In the genomic region with DNA sequence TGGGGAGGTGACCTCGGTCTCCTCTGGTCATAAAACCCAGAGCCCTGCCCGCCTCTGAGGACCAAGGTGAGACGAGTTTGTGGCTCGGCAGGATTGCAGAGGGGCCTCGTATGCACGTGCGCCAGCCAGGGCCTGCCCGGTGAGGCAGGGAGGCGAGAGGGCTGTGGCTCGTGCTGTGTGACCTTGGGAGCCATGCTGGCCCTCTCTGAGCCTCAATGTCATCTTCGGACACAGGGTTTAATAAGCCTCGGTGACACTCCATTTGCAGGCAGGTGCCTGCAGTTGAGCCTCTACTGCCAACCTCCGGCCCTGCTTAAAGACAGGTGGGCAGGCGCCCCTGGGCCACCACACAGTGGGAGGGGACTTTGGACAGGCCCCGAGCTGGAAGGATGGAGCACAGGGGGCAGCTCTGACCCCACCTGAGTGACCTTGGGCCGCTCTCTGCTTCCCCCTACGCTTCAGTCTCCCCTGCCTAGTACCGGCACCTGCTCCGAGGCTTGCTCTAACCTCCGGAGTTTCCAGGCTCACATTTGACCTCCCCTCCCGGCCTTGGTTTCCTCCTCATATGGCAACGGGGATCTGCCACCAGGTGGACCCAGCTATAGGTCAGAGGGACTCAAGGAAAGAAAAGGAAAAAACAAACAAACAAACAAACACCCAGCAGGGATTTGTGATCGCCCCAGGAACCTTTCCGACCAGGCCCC, we compare ENCODE assay signal across 8 cellular contexts. TPM values are rescaled to one million over a fixed set of nuclear protein-coding genes. Genes with fewer than 3 reads are reported as not detected.
DNase-seq lines count a peak whose midpoint lies in the region; ATAC-seq and TF ChIP-seq lines count a peak whose summit lies in the region.

No MANE protein-coding gene starts in this region.

- H3K27me3 ChIP-seq in esophagus squamous epithelium = no peaks in the 10 kb centered on the region
- no peaks in the 10 kb centered on the region for H3K27me3 ChIP-seq in psoas muscle (ENCODE audit: insufficient read depth in 3 of 3, low read length in 2 of 3)

- peaks cover 3% of the 10 kb centered on the region; the same call in 1 of the 2 replicates for H3K36me3 ChIP-seq in ES-I3 (ENCODE audit: insufficient read depth, low read length)
- H3K36me3 ChIP-seq in esophagus squamous epithelium = peaks cover 0 to 14% (median 5%) of the 10 kb centered on the region in 3 donors
- no peaks in the 10 kb centered on the region for H3K36me3 ChIP-seq in psoas muscle (ENCODE audit: insufficient read depth in 1 of 2, low read depth in 1 of 2)

- H3K9ac ChIP-seq in ES-I3 (ENCODE audit: low read depth, low read length) = peak overlapping the region; percentile 77; the same call in 1 of the 2 replicates

- no peak for TF ChIP-seq POLR2A in esophagus squamous epithelium (IDR thresholded peaks at IDR 0.05)

- TF ChIP-seq CTCF in esophagus squamous epithelium (IDR thresholded peaks at IDR 0.05) (peak in 2 of 6 experiments; percentile 6 to 18), psoas muscle (IDR thresholded peaks at IDR 0.05) (no peak)

- H3K27ac ChIP-seq in esophagus squamous epithelium (peak overlapping the region; percentile 97 to 99 (median 98)), psoas muscle (peak overlapping the region; percentile 96)

- WGBS in esophagus squamous epithelium, 2 donors = 0 to 40% methylated on average over 2 to 10 of the region's 24 CpGs
- WGBS in psoas muscle, 3 donors = 29 to 46% (median 33%) methylated on average over 24 of the region's 24 CpGs

- no peaks in the 10 kb centered on the region for H3K9me3 ChIP-seq in ES-I3 (ENCODE audit: control insufficient read depth, insufficient read depth, low read length)
- H3K9me3 ChIP-seq in esophagus squamous epithelium = no peaks in the 10 kb centered on the region
- H3K9me3 ChIP-seq in psoas muscle = no peaks in the 10 kb centered on the region

- peaks cover 28% of the 10 kb centered on the region; the same call in 1 of the 2 replicates for H3K4me1 ChIP-seq in ES-I3 (ENCODE audit: insufficient read depth, low read length)
- H3K4me1 ChIP-seq in esophagus squamous epithelium = peaks cover 60 to 73% (median 69%) of the 10 kb centered on the region in 3 donors
- H3K4me1 ChIP-seq in psoas muscle = peaks cover 57% of the 10 kb centered on the region

- intact Hi-C loops in esophagus squamous epithelium (cut with DNase I) (no loop called here), psoas muscle (cut with DNase I) (loop anchor here in 1 of 2 donors (5.0 kb wide), 2 partner anchors 56 to 81 kb away; a partner anchor contains a TSS)

- H3K4me3 ChIP-seq in esophagus squamous epithelium = peak overlapping the region; percentile 81 to 100 (median 99)
- peak overlapping the region; percentile 97 for H3K4me3 ChIP-seq in psoas muscle

- ATAC-seq in psoas muscle (no peak), HG03378 (IDR thresholded peaks at IDR 0.05; ENCODE audit: unreplicated experiment) (no peak)

- DNase-seq in RPMI8226 (peak; percentile 50), esophagus squamous epithelium (lab: John Stamatoyannopoulos, UW) (no peak), psoas muscle (peak; percentile 22 to 62), DMS114 treated with DMSO at 0.1 percent for 48 hours (lab: John Stamatoyannopoulos, UW; ENCODE audit: unreplicated experiment) (no peak), UCSD-AML1 (lab: John Stamatoyannopoulos, UW; ENCODE audit: unreplicated experiment) (no peak), GF-D8 (lab: John Stamatoyannopoulos, UW) (no peak)

RNA-seq across cellular contexts. Expression of a gene that starts 3.2 kb away (rescaled TPM):
- 100 to 1,000 TPM in 1 of 4 donors, 10 to 100 TPM in 3; 60.5 to 187 (median 81.2) TPM for total RNA-seq in esophagus squamous epithelium
- 10 to 100 TPM; 25.7 to 55.9 (median 45.7) TPM for total RNA-seq in psoas muscle
- polyA plus RNA-seq in psoas muscle = 10 to 100 TPM; 18.5 to 20.3 (median 20.0) TPM

RNA-seq across cellular contexts. Expression of a gene that starts 56.0 kb away (rescaled TPM):
- total RNA-seq in esophagus squamous epithelium (10 to 100 TPM; 11.4 to 15.1 (median 13.0) TPM), psoas muscle (10 to 100 TPM; 14.6 to 27.2 (median 17.0) TPM)
- polyA plus RNA-seq in psoas muscle = 10 to 100 TPM; 12.7 to 21.8 (median 14.6) TPM

Comparison
In these comparisons a context has a peak if more than half of its experiments do, and no peak if none do; other contexts are left out.
1. DNase-seq: peak in RPMI8226 (single experiment) and psoas muscle (2 of 2); none in esophagus squamous epithelium (single experiment), DMS114 treated with DMSO at 0.1 percent for 48 hours (single experiment), UCSD-AML1 (single experiment) and GF-D8 (single experiment).